In genomic region chr5:134122530-134122929, GRCh38 we compare ENCODE assay signal across 13 cellular contexts. TPM values are rescaled to one million over a fixed set of nuclear protein-coding genes. Genes with fewer than 3 reads are reported as not detected.
DNase-seq lines count a peak whose midpoint lies in the region; ATAC-seq and FAIRE-seq lines count a peak whose summit lies in the region.
"Had no signal": no experiment of that assay in that cellular context is flagged by ENCODE, and none has a peak within 500 bp of the region (broad histone marks: within the 10 kb centered on the region; RNA-seq: fewer than 3 reads in every experiment).

No MANE protein-coding gene starts in this region.

- peaks cover 12% of the 10 kb centered on the region for H3K36me3 Mint-ChIP-seq in activated CD4-positive, alpha-beta memory T cell treated with anti-CD3 and anti-CD28 coated beads, Interleukin-2, amount 10 ng/mL, durations not matched to agents 7 days and 5 days (ENCODE audit: low read depth)

- FAIRE-seq in urothelium cell line (lab: Jason Lieb, UNC) = no peak
- FAIRE-seq: colon had no signal

- H3K4me1 Mint-ChIP-seq in activated CD4-positive, alpha-beta memory T cell treated with anti-CD3 and anti-CD28 coated beads, Interleukin-2, amount 10 ng/mL, durations not matched to agents 7 days and 5 days = peaks cover 64% of the 10 kb centered on the region
- H3K4me1 Mint-ChIP-seq in stimulated activated naive CD8-positive, alpha-beta T cell treated with anti-CD3 and anti-CD28 coated beads, Interleukin-15, amount 100 ng/mL, for 72 hours = peaks cover 100% of the 10 kb centered on the region

- H3K27me3 Mint-ChIP-seq in activated CD4-positive, alpha-beta memory T cell treated with anti-CD3 and anti-CD28 coated beads, Interleukin-2, amount 10 ng/mL, durations not matched to agents 7 days and 5 days = peaks cover 45% of the 10 kb centered on the region
- no peaks in the 10 kb centered on the region for H3K27me3 Mint-ChIP-seq in stimulated activated naive CD8-positive, alpha-beta T cell treated with anti-CD3 and anti-CD28 coated beads, Interleukin-15, amount 100 ng/mL, for 72 hours

- H3K9me3 Mint-ChIP-seq in activated CD4-positive, alpha-beta memory T cell treated with anti-CD3 and anti-CD28 coated beads, Interleukin-2, amount 10 ng/mL, durations not matched to agents 7 days and 5 days = no peaks in the 10 kb centered on the region
- no peaks in the 10 kb centered on the region for H3K9me3 Mint-ChIP-seq in stimulated activated naive CD8-positive, alpha-beta T cell treated with anti-CD3 and anti-CD28 coated beads, Interleukin-15, amount 100 ng/mL, for 72 hours

- peak; percentile 50 for DNase-seq in activated CD8-positive, alpha-beta memory T cell treated with anti-CD3 and anti-CD28 coated beads, Interleukin-2, amount 50 U/mL, for 1 hour (ENCODE audit: extremely low read depth)
- DNase-seq in activated CD8-positive, alpha-beta memory T cell treated with anti-CD3 and anti-CD28 coated beads for 24 hours = no peak
- DNase-seq in activated CD4-positive, alpha-beta memory T cell treated with anti-CD3 and anti-CD28 coated beads, Interleukin-2, amount 10 ng/mL, durations not matched to agents 7 days and 5 days = peak; percentile 45
- peak; percentile 67 for DNase-seq in effector CD4-positive, alpha-beta T cell
- DNase-seq in stimulated activated naive CD8-positive, alpha-beta T cell treated with anti-CD3 and anti-CD28 coated beads, Interleukin-15, amount 100 ng/mL, for 72 hours = no peak
- no peak for DNase-seq in urothelium cell line (ENCODE audit: low spot score)
- DNase-seq in NCI-H187 (lab: John Stamatoyannopoulos, UW) = no peak
- DNase-seq: GF-D8, NCI-H1092, NCI-H446 treated with DMSO at 0.1 percent for 48 hours had no signal

- H3K4me3 Mint-ChIP-seq in activated CD4-positive, alpha-beta memory T cell treated with anti-CD3 and anti-CD28 coated beads, Interleukin-2, amount 10 ng/mL, durations not matched to agents 7 days and 5 days = no peak overlapping the region
- peak overlapping the region; percentile 80 to 88 for H3K4me3 Mint-ChIP-seq in stimulated activated naive CD8-positive, alpha-beta T cell treated with anti-CD3 and anti-CD28 coated beads, Interleukin-15, amount 100 ng/mL, for 72 hours

- POLR2A ChIA-PET in activated CD4-positive, alpha-beta memory T cell treated with anti-CD3 and anti-CD28 coated beads, Interleukin-2, amount 10 ng/mL, durations not matched to agents 7 days and 5 days (lab: Charles Lee) = interaction anchor here (1.1 to 1.4 kb wide), 2 partner anchors 10 to 11 kb away, joined by 3 to 4 read pairs; no protein-coding TSS in a partner anchor

- peak; percentile 24 for ATAC-seq in stimulated activated naive CD8-positive, alpha-beta T cell treated with anti-CD3 and anti-CD28 coated beads, Interleukin-15, amount 100 ng/mL, for 72 hours
- no peak for ATAC-seq in HG03439 (IDR thresholded peaks at IDR 0.05; ENCODE audit: unreplicated experiment)
- ATAC-seq: HCT116 had no signal

- peak overlapping the region; percentile 59 for H3K27ac Mint-ChIP-seq in activated CD4-positive, alpha-beta memory T cell treated with anti-CD3 and anti-CD28 coated beads, Interleukin-2, amount 10 ng/mL, durations not matched to agents 7 days and 5 days
- H3K27ac Mint-ChIP-seq in stimulated activated naive CD8-positive, alpha-beta T cell treated with anti-CD3 and anti-CD28 coated beads, Interleukin-15, amount 100 ng/mL, for 72 hours = peak overlapping the region in 1 of 2 donors; percentile 52

- CTCF ChIA-PET in activated CD4-positive, alpha-beta memory T cell treated with anti-CD3 and anti-CD28 coated beads, Interleukin-2, amount 10 ng/mL, durations not matched to agents 7 days and 5 days (lab: Charles Lee) = interaction anchor here (1.3 to 2.1 kb wide), 3 partner anchors 11 to 22 kb away, joined by 3 to 6 read pairs (median 4); no protein-coding TSS in a partner anchor

RNA-seq across cellular contexts. Expression of gene TCF7, which starts 8.0 kb away (rescaled TPM):
- 10 to 100 TPM; 19.2 to 21.9 TPM for total RNA-seq in activated CD4-positive, alpha-beta memory T cell treated with anti-CD3 and anti-CD28 coated beads, Interleukin-2, amount 10 ng/mL, durations not matched to agents 7 days and 5 days

RNA-seq across cellular contexts. Expression of gene SKP1, which starts 54.2 kb away (rescaled TPM):
- total RNA-seq in activated CD4-positive, alpha-beta memory T cell treated with anti-CD3 and anti-CD28 coated beads, Interleukin-2, amount 10 ng/mL, durations not matched to agents 7 days and 5 days = 100 to 1,000 TPM; 197 to 205 TPM

Comparison
In these comparisons a context has a peak if more than half of its experiments do, and no peak if none do; other contexts are left out.
1. DNase-seq: peak in activated CD8-positive, alpha-beta memory T cell treated with anti-CD3 and anti-CD28 coated beads, Interleukin-2, amount 50 U/mL, for 1 hour (single experiment), activated CD4-positive, alpha-beta memory T cell treated with anti-CD3 and anti-CD28 coated beads, Interleukin-2, amount 10 ng/mL, durations not matched to agents 7 days and 5 days (single experiment) and effector CD4-positive, alpha-beta T cell (single experiment); none in activated CD8-positive, alpha-beta memory T cell treated with anti-CD3 and anti-CD28 coated beads for 24 hours (single experiment), stimulated activated naive CD8-positive, alpha-beta T cell treated with anti-CD3 and anti-CD28 coated beads, Interleukin-15, amount 100 ng/mL, for 72 hours (0 of 2), urothelium cell line (single experiment) and NCI-H187 (0 of 2).